In the genomic region with DNA sequence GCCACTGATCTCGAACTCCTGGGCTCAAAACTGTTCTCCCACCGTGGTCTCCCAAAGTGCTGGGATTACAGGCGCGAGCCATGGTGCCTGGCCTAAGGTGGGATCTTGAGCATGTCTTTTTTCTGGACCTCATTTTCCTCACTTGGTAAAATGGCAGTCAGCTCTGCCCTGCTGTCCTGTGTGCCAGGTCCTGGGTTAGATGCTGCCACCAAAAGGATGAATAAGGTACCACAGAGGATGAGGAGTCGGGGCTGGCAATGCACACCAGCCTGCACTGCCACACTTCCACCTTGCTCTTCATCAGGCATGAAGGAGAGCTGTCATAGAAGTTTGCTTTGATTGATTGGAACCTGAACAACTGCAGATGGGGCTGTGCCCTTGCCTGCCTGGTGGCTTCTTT, we compare ENCODE assay signal across 9 cellular contexts. TPM values are rescaled to one million over a fixed set of nuclear protein-coding genes. Genes with fewer than 3 reads are reported as not detected.
DNase-seq lines count a peak whose midpoint lies in the region; ATAC-seq and TF ChIP-seq lines count a peak whose summit lies in the region.
"Had no signal": no experiment of that assay in that cellular context is flagged by ENCODE, and none has a peak within 500 bp of the region (broad histone marks: within the 10 kb centered on the region; RNA-seq: fewer than 3 reads in every experiment).

No MANE protein-coding gene starts in this region.

- no peak overlapping the region for H3K4me3 ChIP-seq in A673 (ENCODE audit: low read depth, low read length, poor library complexity, severe bottlenecking)
- no peak overlapping the region for H3K4me3 ChIP-seq in GM12875 (ENCODE audit: low read depth, low read length)
- H3K4me3 ChIP-seq in SJCRH30 = no peak overlapping the region

- ATAC-seq in SK-N-SH treated with all-trans-retinoic acid at 6 μM for 48 hours = 0 out of 3 replicates have a peak, but pooled peaks have one; percentile 31
- peak; percentile 10 for ATAC-seq in left ventricle myocardium superior
- ATAC-seq in GM18519 (IDR thresholded peaks at IDR 0.05; ENCODE audit: low FRiP score, unreplicated experiment) = no peak

- H3K27me3 Mint-ChIP-seq in endothelial cell (ENCODE audit: unreplicated experiment) = no peaks in the 10 kb centered on the region

- POLR2A ChIA-PET in A673 (lab: Charles Lee; ENCODE audit: low non-redundant PET) = no interaction called here

- peak; percentile 50 for TF ChIP-seq CTCF in A673 (conservative IDR thresholded peaks at IDR 0.05; ENCODE audit: low read depth, low read length)
- TF ChIP-seq CTCF in GM12875 (IDR thresholded peaks at IDR 0.05; ENCODE audit: borderline replicate concordance, insufficient read depth, low read depth, low read length) = peak; percentile 46; the same call in 1 of the 2 replicates
- TF ChIP-seq CTCF in endothelial cell (IDR thresholded peaks at IDR 0.05; ENCODE audit: unreplicated experiment) = no peak

- H3K9me3 ChIP-seq in A673 (ENCODE audit: low read depth, low read length, poor library complexity, severe bottlenecking) = no peaks in the 10 kb centered on the region
- H3K9me3 ChIP-seq in SJCRH30 (replicated peaks) = no peaks in the 10 kb centered on the region

- H3K4me1 ChIP-seq in A673 (ENCODE audit: insufficient read depth, low read length, poor library complexity, severe bottlenecking) (no peaks in the 10 kb centered on the region), SJCRH30 (no peaks in the 10 kb centered on the region)

- intact Hi-C loops in A673 (cut with micrococcal nuclease; ENCODE audit: unreplicated experiment) = no loop called here
- intact Hi-C loops in left ventricle myocardium superior (cut with micrococcal nuclease) = no loop called here

- DNase-seq in A673 (ENCODE audit: low spot score) = peak; percentile 52
- no peak for DNase-seq in left ventricle myocardium superior
- DNase-seq in activated gamma-delta T cell treated with Interleukin-2 at 50 U/mL for 16 hours = no peak
- DNase-seq in SJCRH30 = no peak
- DNase-seq in endothelial cell (ENCODE audit: low spot score) = no peak

- CTCF ChIA-PET in A673 (lab: Charles Lee) = interaction anchor here (0.6 to 0.7 kb wide), 3 partner anchors 53 to 98 kb away, joined by 3 to 4 read pairs (median 3); no protein-coding TSS in a partner anchor

- H3K27ac ChIP-seq in A673 (ENCODE audit: low read depth, low read length, poor library complexity, severe bottlenecking) = no peak overlapping the region
- H3K27ac ChIP-seq in SJCRH30 = no peak overlapping the region

- no peaks in the 10 kb centered on the region for H3K9me3 Mint-ChIP-seq in endothelial cell (ENCODE audit: unreplicated experiment)
- H3K9me3 Mint-ChIP-seq: T-helper 1 cell treated with Interleukin-12 subunit alpha and Interleukin-12 subunit beta and Interleukin-4 antibody, amounts not matched to agents 30 μg/mL and 1 μg/mL, for 36 hours had no signal

- no peaks in the 10 kb centered on the region for H3K27me3 ChIP-seq in A673 (replicated peaks; ENCODE audit: insufficient read depth, low read depth, low read length, poor library complexity)
- no peaks in the 10 kb centered on the region for H3K27me3 ChIP-seq in SJCRH30

- no peak overlapping the region for H3K27ac Mint-ChIP-seq in endothelial cell (ENCODE audit: unreplicated experiment)
- H3K27ac Mint-ChIP-seq: T-helper 1 cell treated with Interleukin-12 subunit alpha and Interleukin-12 subunit beta and Interleukin-4 antibody, amounts not matched to agents 30 μg/mL and 1 μg/mL, for 36 hours had no signal

- BruUV-seq in A673 (replicated peaks; lab: Mats Ljungman, UMichigan) = no TSS peak

- peaks cover 9% of the 10 kb centered on the region for H3K36me3 Mint-ChIP-seq in endothelial cell (ENCODE audit: low read depth, unreplicated experiment)

- no peak overlapping the region for H3K4me3 Mint-ChIP-seq in endothelial cell (ENCODE audit: unreplicated experiment)
- H3K4me3 Mint-ChIP-seq: T-helper 1 cell treated with Interleukin-12 subunit alpha and Interleukin-12 subunit beta and Interleukin-4 antibody, amounts not matched to agents 30 μg/mL and 1 μg/mL, for 36 hours had no signal

- no peaks in the 10 kb centered on the region for H3K4me1 Mint-ChIP-seq in endothelial cell (ENCODE audit: unreplicated experiment)

- H3K36me3 ChIP-seq in A673 (ENCODE audit: insufficient read depth, low read length, poor library complexity, severe bottlenecking) (peaks cover 7% of the 10 kb centered on the region), SJCRH30 (peaks cover 4% of the 10 kb centered on the region)

TF ChIP-seq in SK-N-SH treated with all-trans-retinoic acid at 6 μM for 48 hours, 23 proteins besides CTCF, POLR2A, EP300 and RAD21:
- no peak for TF ChIP-seq RARB (CRISPR knock-in tag; IDR thresholded peaks at IDR 0.05)
- TF ChIP-seq, protein P1, sequence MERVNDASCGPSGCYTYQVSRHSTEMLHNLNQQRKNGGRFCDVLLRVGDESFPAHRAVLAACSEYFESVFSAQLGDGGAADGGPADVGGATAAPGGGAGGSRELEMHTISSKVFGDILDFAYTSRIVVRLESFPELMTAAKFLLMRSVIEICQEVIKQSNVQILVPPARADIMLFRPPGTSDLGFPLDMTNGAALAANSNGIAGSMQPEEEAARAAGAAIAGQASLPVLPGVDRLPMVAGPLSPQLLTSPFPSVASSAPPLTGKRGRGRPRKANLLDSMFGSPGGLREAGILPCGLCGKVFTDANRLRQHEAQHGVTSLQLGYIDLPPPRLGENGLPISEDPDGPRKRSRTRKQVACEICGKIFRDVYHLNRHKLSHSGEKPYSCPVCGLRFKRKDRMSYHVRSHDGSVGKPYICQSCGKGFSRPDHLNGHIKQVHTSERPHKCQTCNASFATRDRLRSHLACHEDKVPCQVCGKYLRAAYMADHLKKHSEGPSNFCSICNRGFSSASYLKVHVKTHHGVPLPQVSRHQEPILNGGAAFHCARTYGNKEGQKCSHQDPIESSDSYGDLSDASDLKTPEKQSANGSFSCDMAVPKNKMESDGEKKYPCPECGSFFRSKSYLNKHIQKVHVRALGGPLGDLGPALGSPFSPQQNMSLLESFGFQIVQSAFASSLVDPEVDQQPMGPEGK (CRISPR knock-in tag; IDR thresholded peaks at IDR 0.05; ENCODE audit: borderline replicate concordance) = no peak
- no peak for TF ChIP-seq ZC3H10 (CRISPR knock-in tag; IDR thresholded peaks at IDR 0.05)
- no peak for TF ChIP-seq CSDC2 (CRISPR knock-in tag; IDR thresholded peaks at IDR 0.05)
- no peak for TF ChIP-seq ZNF8 (CRISPR knock-in tag; IDR thresholded peaks at IDR 0.05)
- TF ChIP-seq ARNTL (CRISPR knock-in tag; IDR thresholded peaks at IDR 0.05; ENCODE audit: borderline replicate concordance, low read depth) = no peak
- no peak for TF ChIP-seq TCF4 (CRISPR knock-in tag; IDR thresholded peaks at IDR 0.05; ENCODE audit: borderline replicate concordance)
- TF ChIP-seq, protein P2, sequence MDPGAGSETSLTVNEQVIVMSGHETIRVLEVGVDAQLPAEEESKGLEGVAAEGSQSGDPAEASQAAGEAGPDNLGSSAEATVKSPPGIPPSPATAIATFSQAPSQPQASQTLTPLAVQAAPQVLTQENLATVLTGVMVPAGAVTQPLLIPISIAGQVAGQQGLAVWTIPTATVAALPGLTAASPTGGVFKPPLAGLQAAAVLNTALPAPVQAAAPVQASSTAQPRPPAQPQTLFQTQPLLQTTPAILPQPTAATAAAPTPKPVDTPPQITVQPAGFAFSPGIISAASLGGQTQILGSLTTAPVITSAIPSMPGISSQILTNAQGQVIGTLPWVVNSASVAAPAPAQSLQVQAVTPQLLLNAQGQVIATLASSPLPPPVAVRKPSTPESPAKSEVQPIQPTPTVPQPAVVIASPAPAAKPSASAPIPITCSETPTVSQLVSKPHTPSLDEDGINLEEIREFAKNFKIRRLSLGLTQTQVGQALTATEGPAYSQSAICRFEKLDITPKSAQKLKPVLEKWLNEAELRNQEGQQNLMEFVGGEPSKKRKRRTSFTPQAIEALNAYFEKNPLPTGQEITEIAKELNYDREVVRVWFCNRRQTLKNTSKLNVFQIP (CRISPR knock-in tag; IDR thresholded peaks at IDR 0.05; ENCODE audit: borderline replicate concordance, low read depth) = no peak
- no peak for TF ChIP-seq SNAI2 (CRISPR knock-in tag; IDR thresholded peaks at IDR 0.05)
- no peak for TF ChIP-seq PPARA (CRISPR knock-in tag; IDR thresholded peaks at IDR 0.05; ENCODE audit: borderline replicate concordance)

RNA-seq across cellular contexts. Expression of a gene that starts 32.3 kb away (rescaled TPM):
- total RNA-seq in A673 (2021) (125 and 127 TPM in 2 replicates), left ventricle myocardium superior (887 TPM), endothelial cell (ENCODE audit: unreplicated experiment) (83.5 TPM)
- total RNA-seq in SJCRH30 (2014; rRNA removed; shearing (Covaris generic)) = 50.5 and 51.8 TPM in 2 replicates

RNA-seq across cellular contexts. Expression of a gene that starts 32.7 kb away (rescaled TPM):
- total RNA-seq in A673 (2021) (72.6 and 85.5 TPM in 2 replicates), left ventricle myocardium superior (20.2 TPM), endothelial cell (ENCODE audit: unreplicated experiment) (54.6 TPM)
- total RNA-seq in SJCRH30 (2014; rRNA removed; shearing (Covaris generic)) = 98.8 and 106 TPM in 2 replicates

RNA-seq across cellular contexts. Expression of a gene that starts 43.1 kb away (rescaled TPM):
- 79.5 and 92.1 TPM in 2 replicates for total RNA-seq in A673 (2021)
- 17.9 TPM for total RNA-seq in left ventricle myocardium superior
- total RNA-seq in SJCRH30 (2014; rRNA removed; shearing (Covaris generic)) = 12.9 and 14.7 TPM in 2 replicates
- 20.8 TPM for total RNA-seq in endothelial cell (ENCODE audit: unreplicated experiment)

RNA-seq across cellular contexts. Expression of a gene that starts 54.6 kb away (rescaled TPM):
- 48.1 and 53.8 TPM in 2 replicates for total RNA-seq in A673 (2021)
- total RNA-seq in left ventricle myocardium superior = 71.8 TPM
- total RNA-seq in SJCRH30 (2014; rRNA removed; shearing (Covaris generic)) = 18.2 and 19.5 TPM in 2 replicates
- total RNA-seq in endothelial cell (ENCODE audit: unreplicated experiment) = 60.3 TPM

RNA-seq across cellular contexts. Expression of a gene that starts 59.6 kb away (rescaled TPM):
- 1.8 and 2.6 TPM in 2 replicates for total RNA-seq in A673 (2021)
- 223 TPM for total RNA-seq in left ventricle myocardium superior
- 3.1 and 3.7 TPM in 2 replicates for total RNA-seq in SJCRH30 (2014; rRNA removed; shearing (Covaris generic))
- total RNA-seq in endothelial cell (ENCODE audit: unreplicated experiment) = not detected
